In genomic region chr7:64324166-64324565, GRCh38 we compare ENCODE assay signal across 3 cellular contexts. TPM values are rescaled to one million over a fixed set of nuclear protein-coding genes. Genes with fewer than 3 reads are reported as not detected.
"Had no signal": no experiment of that assay in that cellular context is flagged by ENCODE, and none has a peak within 500 bp of the region (broad histone marks: within the 10 kb centered on the region; RNA-seq: fewer than 3 reads in every experiment).

No MANE protein-coding gene starts in this region.

RNA-seq across cellular contexts. Expression of gene ZNF736, which starts 10.4 kb away (rescaled TPM):
- total RNA-seq: mesothelial cell of epicardium, progenitor cell of endocrine pancreas, smooth muscle cell had no signal
- polyA plus RNA-seq: smooth muscle cell had no signal
